ENCODE assay signal across 1 cellular context in the genomic region with DNA sequence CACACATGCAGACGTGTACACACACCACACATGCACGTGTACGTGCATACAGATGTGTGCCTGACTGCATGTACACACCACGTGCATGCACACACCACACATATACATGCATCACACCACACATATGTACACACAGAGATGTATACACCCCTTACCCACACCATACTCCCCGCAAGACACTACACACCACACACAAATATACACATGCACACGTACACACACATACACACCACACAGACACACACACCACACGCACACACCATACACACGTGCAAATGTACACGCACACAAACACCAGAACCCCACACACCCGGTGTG.
TF ChIP-seq lines count a peak whose summit lies in the region.

No MANE protein-coding gene starts in this region.

TF ChIP-seq in endothelial cell of umbilical vein, 7 proteins besides CTCF, POLR2A, EP300 and RAD21:
- TF ChIP-seq JUN (IDR thresholded peaks at IDR 0.05; ENCODE audit: borderline replicate concordance, insufficient read depth, insufficient read length, low read depth) (no peak), FOS (IDR thresholded peaks at IDR 0.05; ENCODE audit: borderline replicate concordance, insufficient read depth, low read length) (no peak), GATA2 (IDR thresholded peaks at IDR 0.05; ENCODE audit: insufficient read depth, insufficient read length, low read depth, low read length) (no peak), EZH2 (IDR thresholded peaks at IDR 0.05; ENCODE audit: borderline replicate concordance, low read depth, low read length, severe bottlenecking) (no peak), MYC (IDR thresholded peaks at IDR 0.05; ENCODE audit: low read depth, low read length) (no peak), POLR2AphosphoS5 (IDR thresholded peaks at IDR 0.05; ENCODE audit: insufficient read depth, low read depth, low read length) (no peak)
- TF ChIP-seq, protein P1, sequence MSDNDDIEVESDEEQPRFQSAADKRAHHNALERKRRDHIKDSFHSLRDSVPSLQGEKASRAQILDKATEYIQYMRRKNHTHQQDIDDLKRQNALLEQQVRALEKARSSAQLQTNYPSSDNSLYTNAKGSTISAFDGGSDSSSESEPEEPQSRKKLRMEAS (IDR thresholded peaks at IDR 0.05; ENCODE audit: insufficient read depth, insufficient read length), result no peak
